8 cellular contexts compared by ENCODE assay signal in the genomic region with DNA sequence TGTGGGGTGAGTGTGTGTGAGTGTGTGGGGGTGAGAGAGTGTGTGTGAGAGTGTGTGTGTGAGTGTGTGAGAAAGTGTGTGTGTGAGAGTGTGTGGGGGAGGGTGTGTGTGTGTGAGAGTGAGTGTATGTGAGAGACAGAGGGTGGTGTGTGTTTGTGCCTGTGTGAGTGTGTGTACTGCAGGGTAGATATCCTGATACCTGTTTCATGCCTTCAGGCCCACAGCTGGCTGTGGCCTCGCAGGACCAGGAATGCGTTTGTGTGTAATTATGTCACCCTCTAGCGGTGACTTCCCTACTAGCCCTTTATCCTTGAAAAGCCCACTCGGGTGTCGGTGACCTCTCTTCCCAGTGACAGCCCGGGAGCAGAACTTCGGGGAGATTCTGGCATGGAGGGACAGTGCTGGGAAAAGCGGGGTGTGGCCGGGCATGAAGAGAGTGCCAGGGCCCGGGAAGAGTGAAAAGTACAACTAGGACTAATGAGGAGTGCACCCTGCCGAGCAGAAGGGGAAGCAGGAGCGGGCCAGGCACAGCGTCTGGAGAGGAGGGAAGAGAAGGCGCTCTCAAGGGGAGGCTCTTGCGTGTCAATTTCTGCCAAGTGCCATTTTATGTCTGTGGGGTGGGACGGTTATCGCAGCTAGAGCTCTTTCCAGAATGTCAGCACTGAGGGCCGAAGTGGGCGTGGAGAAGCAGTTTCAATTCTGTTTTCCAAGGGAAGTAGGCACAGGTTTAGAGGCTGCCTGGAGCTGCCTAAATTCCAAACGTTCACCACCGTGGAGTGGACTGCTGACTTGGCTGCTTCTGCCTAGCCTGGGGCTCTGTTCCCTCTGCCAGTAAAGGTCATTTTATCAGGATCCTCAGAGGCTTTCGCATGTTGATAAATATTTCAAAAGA. TPM values are rescaled to one million over a fixed set of nuclear protein-coding genes. Genes with fewer than 3 reads are reported as not detected.
DNase-seq lines count a peak whose midpoint lies in the region; ATAC-seq and TF ChIP-seq lines count a peak whose summit lies in the region.

No MANE protein-coding gene starts in this region.

- peak overlapping the region; percentile 85 for H2AFZ ChIP-seq in mammary epithelial cell (ENCODE audit: low read depth, low read length)

- H3K4me1 ChIP-seq in mammary epithelial cell (ENCODE audit: insufficient read depth, low read length) (peaks cover 23% of the 10 kb centered on the region), iPS-20b (ENCODE audit: insufficient read depth, low read length) (peaks cover 3% of the 10 kb centered on the region)

- dilution Hi-C loops in mammary epithelial cell (cut with HindIII; ENCODE audit: low sequenced_read_pairs), result no loop called here

- ATAC-seq in HG02588 (IDR thresholded peaks at IDR 0.05; ENCODE audit: unreplicated experiment) (peak; percentile 41), sciatic nerve (peak; percentile 89), GM19467 (IDR thresholded peaks at IDR 0.05; ENCODE audit: unreplicated experiment) (no peak)

- intact Hi-C loops in mammary epithelial cell (cut with micrococcal nuclease), result loop anchor here (1.0 to 10.0 kb wide), 5 partner anchors 12 to 1102 kb away; a partner anchor contains a TSS
- intact Hi-C loops in sciatic nerve (cut with DNase I), result no loop called here

- 2% methylated on average over 17 of the region's 22 CpGs for WGBS in mammary epithelial cell (ENCODE audit: low coverage, missing lambda C conversion rate)

- TF ChIP-seq CTCF in mammary epithelial cell (conservative IDR thresholded peaks at IDR 0.05 in 1 of 2, IDR thresholded peaks at IDR 0.05 in 1 of 2; ENCODE audit: extremely low read depth in 1 of 2, insufficient read depth in 1 of 2, low read depth in 1 of 2, low read length in 2 of 2), result peak; percentile 70 to 80

- no peaks in the 10 kb centered on the region for H4K20me1 ChIP-seq in mammary epithelial cell (ENCODE audit: insufficient read depth, low read length)

- peaks cover 4% of the 10 kb centered on the region for H3K79me2 ChIP-seq in mammary epithelial cell (ENCODE audit: insufficient read depth, low read length)

- BruUV-seq in mammary epithelial cell (replicated peaks; lab: Mats Ljungman, UMichigan), result no TSS peak

- H3K27me3 ChIP-seq in mammary epithelial cell (ENCODE audit: insufficient read depth, low read length), result no peaks in the 10 kb centered on the region
- peaks cover 42% of the 10 kb centered on the region for H3K27me3 ChIP-seq in iPS-20b (ENCODE audit: insufficient read depth, low read length)

- H3K9me3 ChIP-seq in mammary epithelial cell (replicated peaks; ENCODE audit: insufficient read depth, low read length) (no peaks in the 10 kb centered on the region), iPS-20b (ENCODE audit: insufficient read depth, low read depth, low read length) (no peaks in the 10 kb centered on the region)

- peak; percentile 67 for DNase-seq in GDM1 (lab: John Stamatoyannopoulos, UW)
- peak; percentile 74 for DNase-seq in NCI-H2029 (lab: John Stamatoyannopoulos, UW)
- DNase-seq in UCSD-AML1 (lab: John Stamatoyannopoulos, UW; ENCODE audit: unreplicated experiment), result peak; percentile 71
- DNase-seq in mammary epithelial cell, result peak; percentile 77
- peak; percentile 83 for DNase-seq in sciatic nerve (ENCODE audit: low spot score)

- CTCF ChIA-PET in mammary epithelial cell (lab: Charles Lee; ENCODE audit: low non-redundant PET), result interaction anchor here (0.6 to 1.0 kb wide), 3 partner anchors 315 to 692 kb away, joined by 3 to 7 read pairs (median 3); no protein-coding TSS in a partner anchor

- in situ Hi-C loops in mammary epithelial cell (cut with MboI; ENCODE audit: low sequenced_read_pairs in 2 of 2), result no loop called here

- peak overlapping the region; percentile 89 for H3K4me2 ChIP-seq in mammary epithelial cell (ENCODE audit: insufficient read depth, low read depth, low read length)

- H3K36me3 ChIP-seq in mammary epithelial cell (ENCODE audit: insufficient read depth, low read length) (no peaks in the 10 kb centered on the region), iPS-20b (ENCODE audit: insufficient read depth, low read depth, low read length) (no peaks in the 10 kb centered on the region)

- peak overlapping the region; percentile 66 for H3K9ac ChIP-seq in mammary epithelial cell (ENCODE audit: insufficient read depth, low read length)
- 0 out of 2 replicates have a peak overlapping the region, but pooled peaks have one; percentile 12 for H3K9ac ChIP-seq in iPS-20b (ENCODE audit: low read depth, low read length)

- H3K27ac ChIP-seq in mammary epithelial cell (ENCODE audit: insufficient read depth, low read depth, low read length) (peak overlapping the region; percentile 61), iPS-20b (ENCODE audit: low read length) (no peak overlapping the region)

- H3K4me3 ChIP-seq in mammary epithelial cell (replicated peaks in 1 of 3; ENCODE audit: insufficient read depth in 1 of 3, low read depth in 2 of 3, low read length in 3 of 3) (peak overlapping the region; percentile 30 to 47 (median 41)), iPS-20b (ENCODE audit: low read length) (peak overlapping the region; percentile 70)

RNA-seq across cellular contexts. Expression of a gene that starts 11.0 kb away (rescaled TPM):
- total RNA-seq in mammary epithelial cell, result 10 to 100 TPM in 1 of 2 donors, 1 to 10 TPM in 1; 8.8 to 10.0 TPM
- 6.6 TPM for polyA plus RNA-seq in mammary epithelial cell
- polyA minus RNA-seq in mammary epithelial cell, result 1.4 TPM
- total RNA-seq in sciatic nerve, result 14.0 TPM

RNA-seq across cellular contexts. Expression of a gene that starts 23.7 kb away (rescaled TPM):
- total RNA-seq in mammary epithelial cell (10 to 100 TPM in 1 of 2 donors, 1 to 10 TPM in 1; 4.3 to 51.0 TPM), sciatic nerve (10.6 TPM)
- polyA plus RNA-seq in mammary epithelial cell, result 10.4 TPM
- polyA minus RNA-seq in mammary epithelial cell, result 1.0 TPM
